In genomic region chr13:110309661-110310524, GRCh38 we compare ENCODE assay signal across 13 cellular contexts. TPM values are rescaled to one million over a fixed set of nuclear protein-coding genes. Genes with fewer than 3 reads are reported as not detected.
A peak's percentile ranks its signal among the peaks of the same experiment; 100 is the strongest.
DNase-seq lines count a peak whose midpoint lies in the region; ATAC-seq and TF ChIP-seq lines count a peak whose summit lies in the region.
"Had no signal": no experiment of that assay in that cellular context is flagged by ENCODE, and none has a peak within 500 bp of the region (broad histone marks: within the 10 kb centered on the region; RNA-seq: fewer than 3 reads in every experiment).

No MANE protein-coding gene starts in this region.

- no peaks in the 10 kb centered on the region for H3K9me3 ChIP-seq in upper lobe of right lung

- POLR2A ChIA-PET in naive thymus-derived CD8-positive, alpha-beta T cell (lab: Charles Lee) = no interaction called here

- no peaks in the 10 kb centered on the region for H3K36me3 ChIP-seq in upper lobe of right lung

- H3K36me3 Mint-ChIP-seq in neural crest cell (ENCODE audit: low read depth) = no peaks in the 10 kb centered on the region
- peaks cover 0 to 4% (median 0%) of the 10 kb centered on the region in 3 donors for H3K36me3 Mint-ChIP-seq in naive thymus-derived CD8-positive, alpha-beta T cell
- H3K36me3 Mint-ChIP-seq: WTC11 had no signal

- DNase-seq in cardiac septum (ENCODE audit: low spot score) (peak; percentile 67), left ventricle myocardium superior (no peak), fibroblast of pulmonary artery (ENCODE audit: low read depth) (no peak), neural crest cell (ENCODE audit: low read depth, low spot score) (no peak), upper lobe of right lung (no peak), SKM-1 treated with dmso at 0.1 percent for 144 hours (lab: John Stamatoyannopoulos, UW; ENCODE audit: unreplicated experiment) (no peak)
- no peak for DNase-seq in naive thymus-derived CD8-positive, alpha-beta T cell
- DNase-seq: activated T-cell treated with anti-CD3 and anti-CD28 coated beads, Interleukin-2, amount 50 U/mL, for 72 hours; erythroblast; NCI-H1092 treated with DMSO at 0.1 percent for 48 hours; SIG-M5 had no signal

- peaks cover 25% of the 10 kb centered on the region for H3K27me3 ChIP-seq in upper lobe of right lung

- H3K4me1 Mint-ChIP-seq in neural crest cell = peaks cover 46% of the 10 kb centered on the region
- H3K4me1 Mint-ChIP-seq in naive thymus-derived CD8-positive, alpha-beta T cell = peaks cover 0 to 14% (median 5%) of the 10 kb centered on the region in 4 donors

- intact Hi-C loops in cardiac septum (cut with DNase I) (loop anchor here (5.0 kb wide), 2 partner anchors 37 to 78 kb away; no protein-coding TSS in a partner anchor), left ventricle myocardium superior (cut with micrococcal nuclease) (loop anchor here (10.0 kb wide), 2 partner anchors 75 to 105 kb away; no protein-coding TSS in a partner anchor), upper lobe of right lung (cut with DNase I) (loop anchor here (10.0 kb wide), 1 partner anchor 85 kb away; no protein-coding TSS in a partner anchor)

- TF ChIP-seq CTCF in fibroblast of pulmonary artery (IDR thresholded peaks at IDR 0.05; ENCODE audit: low read length, missing control alignments) = no peak
- TF ChIP-seq CTCF in neural crest cell (conservative IDR thresholded peaks at IDR 0.05) = no peak
- TF ChIP-seq CTCF in upper lobe of right lung (IDR thresholded peaks at IDR 0.05) = no peak

- ATAC-seq in left ventricle myocardium superior (no peak), upper lobe of right lung (no peak), HG03108 (IDR thresholded peaks at IDR 0.05; ENCODE audit: unreplicated experiment) (no peak)
- no peak for ATAC-seq in naive thymus-derived CD8-positive, alpha-beta T cell
- ATAC-seq: activated T-cell treated with anti-CD3 and anti-CD28 coated beads, Interleukin-2, amount 50 U/mL, for 72 hours; WTC11 had no signal

- peak overlapping the region; percentile 98 for H3K4me3 Mint-ChIP-seq in neural crest cell
- H3K4me3 Mint-ChIP-seq in naive thymus-derived CD8-positive, alpha-beta T cell = no peak overlapping the region
- H3K4me3 Mint-ChIP-seq: activated T-cell treated with anti-CD3 and anti-CD28 coated beads, Interleukin-2, amount 50 U/mL, for 72 hours had no signal

- H3K27me3 Mint-ChIP-seq in neural crest cell (ENCODE audit: low read depth) = peaks cover 4% of the 10 kb centered on the region
- H3K27me3 Mint-ChIP-seq in naive thymus-derived CD8-positive, alpha-beta T cell = peaks cover 31 to 73% (median 57%) of the 10 kb centered on the region in 5 donors

- peak overlapping the region; percentile 89 for H3K27ac ChIP-seq in upper lobe of right lung

- H3K9me3 Mint-ChIP-seq in neural crest cell = no peaks in the 10 kb centered on the region
- no peaks in the 10 kb centered on the region for H3K9me3 Mint-ChIP-seq in naive thymus-derived CD8-positive, alpha-beta T cell
- H3K9me3 Mint-ChIP-seq: activated T-cell treated with anti-CD3 and anti-CD28 coated beads, Interleukin-2, amount 50 U/mL, for 72 hours; WTC11 had no signal

- no peak overlapping the region for H3K27ac Mint-ChIP-seq in neural crest cell (ENCODE audit: unreplicated experiment)
- H3K27ac Mint-ChIP-seq in naive thymus-derived CD8-positive, alpha-beta T cell = no peak overlapping the region
- H3K27ac Mint-ChIP-seq: activated T-cell treated with anti-CD3 and anti-CD28 coated beads, Interleukin-2, amount 50 U/mL, for 72 hours; WTC11 had no signal

- H3K4me3 ChIP-seq in fibroblast of pulmonary artery (replicated peaks; ENCODE audit: low read depth, low read length) (peak overlapping the region; percentile 87), upper lobe of right lung (peak overlapping the region; percentile 71)

- H3K4me1 ChIP-seq in upper lobe of right lung = peaks cover 27% of the 10 kb centered on the region

RNA-seq across cellular contexts. Expression of gene COL4A2, which starts 2.8 kb away (rescaled TPM):
- total RNA-seq in cardiac septum = 165 TPM
- total RNA-seq in left ventricle myocardium superior = 126 TPM
- total RNA-seq in neural crest cell = 159 and 164 TPM in 2 replicates
- total RNA-seq in upper lobe of right lung = 273 TPM
- total RNA-seq in naive thymus-derived CD8-positive, alpha-beta T cell = not detected
- polyA plus RNA-seq in naive thymus-derived CD8-positive, alpha-beta T cell = not detected
- total RNA-seq: activated T-cell treated with anti-CD3 and anti-CD28 coated beads, Interleukin-2, amount 50 U/mL, for 72 hours had no signal

RNA-seq across cellular contexts. Expression of gene COL4A1, which starts 2.9 kb away (rescaled TPM):
- total RNA-seq in cardiac septum (196 TPM), left ventricle myocardium superior (119 TPM), neural crest cell (65.5 and 67.9 TPM in 2 replicates), upper lobe of right lung (242 TPM)
- total RNA-seq in naive thymus-derived CD8-positive, alpha-beta T cell = not detected
- polyA plus RNA-seq in naive thymus-derived CD8-positive, alpha-beta T cell = not detected

Comparison
In these comparisons a context has a peak if more than half of its experiments do, and no peak if none do; other contexts are left out.
1. RNA of gene COL4A2, which starts 2.8 kb away (total RNA-seq): 273 TPM in upper lobe of right lung (single experiment), 165 TPM in cardiac septum (single experiment), 159 to 164 TPM in neural crest cell and 126 TPM in left ventricle myocardium superior (single experiment); not detected in naive thymus-derived CD8-positive, alpha-beta T cell; every median in the first group is over 100 times any median in the second.
2. RNA of gene COL4A1, which starts 2.9 kb away (total RNA-seq): 242 TPM in upper lobe of right lung (single experiment), 196 TPM in cardiac septum (single experiment), 119 TPM in left ventricle myocardium superior (single experiment) and 65.5 to 67.9 TPM in neural crest cell; not detected in naive thymus-derived CD8-positive, alpha-beta T cell; every median in the first group is over 10 times any median in the second.